1 cellular context compared by ENCODE assay signal in genomic region chr14:70821916-70822705, GRCh38.
TF ChIP-seq lines count a peak whose summit lies in the region.

No MANE protein-coding gene starts in this region.

TF ChIP-seq in HCT116, 20 proteins besides CTCF, POLR2A, EP300 and RAD21 (continued from another document):
- TF ChIP-seq ZNF274 (IDR thresholded peaks at IDR 0.05; ENCODE audit: low read depth, low read length): no peak
- no peak for TF ChIP-seq SRF (IDR thresholded peaks at IDR 0.05; ENCODE audit: low read depth)
